In the genomic region with DNA sequence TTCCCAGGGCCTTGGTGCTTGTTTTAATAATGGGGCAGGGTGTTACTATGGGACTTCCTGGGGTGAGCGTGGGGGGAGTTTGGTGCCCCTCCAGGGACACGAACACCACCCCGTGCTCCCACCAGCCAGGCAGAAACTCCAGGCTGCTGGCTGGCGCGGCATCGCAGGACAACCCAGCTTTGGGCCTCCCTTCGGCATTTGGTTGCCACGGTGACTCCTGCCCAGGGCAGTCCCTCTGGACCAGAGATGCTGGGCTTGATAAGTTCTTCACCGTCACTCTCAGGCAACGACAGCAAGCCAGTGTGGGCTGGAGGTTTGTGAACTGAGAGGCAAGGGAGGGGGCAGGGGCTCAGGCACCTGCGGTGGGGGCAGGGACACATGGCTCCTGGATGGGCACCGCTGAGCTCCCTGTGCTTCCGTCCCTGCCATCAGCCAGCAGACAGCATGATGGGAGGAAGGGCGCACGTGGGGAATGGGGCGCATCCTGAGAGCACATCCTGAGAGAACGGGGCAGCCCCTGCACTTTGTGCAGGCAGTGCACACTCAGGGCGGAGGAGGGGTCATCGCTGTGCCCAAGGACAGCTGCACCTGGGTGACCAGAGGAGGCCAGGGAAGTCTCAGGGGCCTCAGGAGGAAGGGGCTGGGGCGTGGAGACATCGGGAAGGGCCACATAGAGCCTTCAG, we compare ENCODE assay signal across 9 cellular contexts.
DNase-seq lines count a peak whose midpoint lies in the region; ATAC-seq and TF ChIP-seq lines count a peak whose summit lies in the region.
"Had no signal": no experiment of that assay in that cellular context is flagged by ENCODE, and none has a peak within 500 bp of the region (broad histone marks: within the 10 kb centered on the region; RNA-seq: fewer than 3 reads in every experiment).

No MANE protein-coding gene starts in this region.

- no peak overlapping the region for H3K4ac ChIP-seq in trophoblast cell (ENCODE audit: low read depth, low read length)

- no peak overlapping the region for H2BK12ac ChIP-seq in trophoblast cell (ENCODE audit: low read length)

- no peak overlapping the region for H4K12ac ChIP-seq in trophoblast cell (ENCODE audit: low read depth, low read length)

- no peak overlapping the region for H3K14ac ChIP-seq in trophoblast cell (ENCODE audit: low read length)

- no peaks in the 10 kb centered on the region for H3K36me3 ChIP-seq in OCI-LY3 (replicated peaks; ENCODE audit: low read depth, low read length)
- no peaks in the 10 kb centered on the region for H3K36me3 ChIP-seq in fibroblast of lung (ENCODE audit: control insufficient read depth, insufficient read depth, low read length)
- H3K36me3 ChIP-seq in trophoblast cell (ENCODE audit: control insufficient read depth in 1 of 2, insufficient read depth in 2 of 2, low read length in 2 of 2): peaks cover 2% of the 10 kb centered on the region in 2 experiments
- H3K36me3 ChIP-seq in MM.1S (replicated peaks; ENCODE audit: insufficient read depth, low read length): no peaks in the 10 kb centered on the region
- H3K36me3 ChIP-seq: thyroid gland had no signal

- H3K79me2 ChIP-seq in OCI-LY3 (ENCODE audit: low read length) (no peaks in the 10 kb centered on the region), fibroblast of lung (ENCODE audit: control insufficient read depth, insufficient read depth, low read length) (no peaks in the 10 kb centered on the region), trophoblast cell (ENCODE audit: control insufficient read depth, insufficient read depth, low read length, poor library complexity) (no peaks in the 10 kb centered on the region), MM.1S (ENCODE audit: low read length) (no peaks in the 10 kb centered on the region)

- peak; percentile 29 to 45 for DNase-seq in activated T-cell treated with anti-CD3 and anti-CD28 coated beads, Interleukin-2, amount 50 U/mL, for 48 hours
- DNase-seq in activated T-cell treated with anti-CD3 and anti-CD28 coated beads for 4 hours: no peak
- DNase-seq in fibroblast of lung (ENCODE audit: low read depth in 2 of 2): peak; percentile 23 to 39
- DNase-seq in trophoblast cell: peak; percentile 85 to 89
- no peak for DNase-seq in NCI-H1436 treated with DMSO at 0.1 percent for 48 hours (lab: John Stamatoyannopoulos, UW)
- DNase-seq in MM.1S: no peak

- no CpG with 5 or more reads among the region's 21 CpGs for WGBS in trophoblast cell (ENCODE audit: extremely low coverage, insufficient coverage, insufficient read length)

- H2AFZ ChIP-seq in OCI-LY3 (ENCODE audit: low read depth, low read length): no peak overlapping the region
- H2AFZ ChIP-seq in fibroblast of lung (ENCODE audit: low read length): no peak overlapping the region
- H2AFZ ChIP-seq in trophoblast cell (ENCODE audit: insufficient read depth, low read length, poor library complexity): no peak overlapping the region
- H2AFZ ChIP-seq in MM.1S (ENCODE audit: low read length): no peak overlapping the region

- no peak for ATAC-seq in GM21367 (IDR thresholded peaks at IDR 0.05; ENCODE audit: unreplicated experiment)

- H3K9me3 ChIP-seq in OCI-LY3 (ENCODE audit: insufficient read depth, low read length) (no peaks in the 10 kb centered on the region), fibroblast of lung (ENCODE audit: control insufficient read depth, insufficient read depth, low read depth, low read length) (no peaks in the 10 kb centered on the region), trophoblast cell (ENCODE audit: insufficient read depth, low read depth, low read length) (no peaks in the 10 kb centered on the region), MM.1S (replicated peaks; ENCODE audit: insufficient read depth, low read length) (no peaks in the 10 kb centered on the region)
- H3K9me3 ChIP-seq: thyroid gland had no signal

- no peak overlapping the region for H3K18ac ChIP-seq in trophoblast cell (ENCODE audit: low read length)

- H2BK120ac ChIP-seq in trophoblast cell (ENCODE audit: insufficient read depth, low read length, poor library complexity): no peak overlapping the region

- no peak overlapping the region for H3K27ac ChIP-seq in OCI-LY3 (ENCODE audit: low read length)
- H3K27ac ChIP-seq in fibroblast of lung (ENCODE audit: insufficient read depth, low read length): no peak overlapping the region
- no peak overlapping the region for H3K27ac ChIP-seq in trophoblast cell (ENCODE audit: low read depth, low read length)
- no peak overlapping the region for H3K27ac ChIP-seq in MM.1S (ENCODE audit: low read length)
- H3K27ac ChIP-seq: thyroid gland had no signal

- H2BK5ac ChIP-seq in trophoblast cell (ENCODE audit: low read depth, low read length, poor library complexity): no peak overlapping the region

- H3K9me2 ChIP-seq in MM.1S (replicated peaks; ENCODE audit: insufficient read depth, low read length): no peaks in the 10 kb centered on the region

- TF ChIP-seq CTCF in OCI-LY3 (IDR thresholded peaks at IDR 0.05; ENCODE audit: low read depth, low read length) (no peak), fibroblast of lung (conservative IDR thresholded peaks at IDR 0.05 in 1 of 2, IDR thresholded peaks at IDR 0.05 in 1 of 2; ENCODE audit: low read depth in 1 of 2, low read length in 2 of 2) (no peak), MM.1S (IDR thresholded peaks at IDR 0.05; ENCODE audit: low read length) (no peak)

- peak overlapping the region; percentile 72 for H3K4me2 ChIP-seq in OCI-LY3 (ENCODE audit: low read length)
- H3K4me2 ChIP-seq in fibroblast of lung (ENCODE audit: extremely low read depth, insufficient read depth, low read length): no peak overlapping the region
- H3K4me2 ChIP-seq in trophoblast cell (ENCODE audit: low read length): no peak overlapping the region
- H3K4me2 ChIP-seq in MM.1S (ENCODE audit: low read depth, low read length): no peak overlapping the region

- no peaks in the 10 kb centered on the region for H3K79me1 ChIP-seq in trophoblast cell (ENCODE audit: low read length)

- peak overlapping the region; percentile 56 for H3K4me3 ChIP-seq in OCI-LY3 (ENCODE audit: low read length)
- H3K4me3 ChIP-seq in fibroblast of lung (replicated peaks in 1 of 4; ENCODE audit: control extremely low read depth in 1 of 4, insufficient read depth in 1 of 4, low read depth in 3 of 4, low read length in 4 of 4): no peak overlapping the region
- H3K4me3 ChIP-seq in trophoblast cell (ENCODE audit: low read depth, low read length): no peak overlapping the region
- no peak overlapping the region for H3K4me3 ChIP-seq in MM.1S (ENCODE audit: low read length)
- H3K4me3 ChIP-seq: thyroid gland had no signal

- H3K27me3 ChIP-seq in OCI-LY3 (ENCODE audit: low read depth, low read length) (peaks cover 7% of the 10 kb centered on the region; the same call in 1 of the 2 replicates), fibroblast of lung (ENCODE audit: control insufficient read depth, insufficient read depth, low read length) (peaks cover 3% of the 10 kb centered on the region), trophoblast cell (ENCODE audit: insufficient read depth, low read length) (no peaks in the 10 kb centered on the region), MM.1S (replicated peaks; ENCODE audit: insufficient read depth, low read length) (peaks cover 39% of the 10 kb centered on the region)
- H3K27me3 ChIP-seq: thyroid gland had no signal

- H3K23ac ChIP-seq in trophoblast cell (ENCODE audit: low read length): no peak overlapping the region

- H3K4me1 ChIP-seq in OCI-LY3 (ENCODE audit: low read length): peaks cover 23% of the 10 kb centered on the region
- H3K4me1 ChIP-seq in fibroblast of lung (ENCODE audit: control insufficient read depth, extremely low read depth, insufficient read depth, low read length): peaks cover 16% of the 10 kb centered on the region
- H3K4me1 ChIP-seq in trophoblast cell (ENCODE audit: control insufficient read depth in 1 of 2, insufficient read depth in 2 of 2, low read length in 2 of 2): peaks cover 0 to 2% of the 10 kb centered on the region in 2 experiments
- H3K4me1 ChIP-seq in MM.1S (ENCODE audit: low read length): peaks cover 5% of the 10 kb centered on the region

- H4K20me1 ChIP-seq in OCI-LY3 (ENCODE audit: insufficient read depth, low read length): no peaks in the 10 kb centered on the region; the same call in 1 of the 2 replicates
- H4K20me1 ChIP-seq in fibroblast of lung (ENCODE audit: control insufficient read depth, extremely low read depth, insufficient read depth, low read length): no peaks in the 10 kb centered on the region
- no peaks in the 10 kb centered on the region for H4K20me1 ChIP-seq in MM.1S (ENCODE audit: insufficient read depth, low read length)

- H3F3A ChIP-seq in MM.1S (ENCODE audit: insufficient read depth, low read length): no peaks in the 10 kb centered on the region

- no peak overlapping the region for H2AK5ac ChIP-seq in trophoblast cell (ENCODE audit: low read length)

- H3K9ac ChIP-seq in OCI-LY3 (ENCODE audit: low read length) (peak overlapping the region; percentile 30; the same call in 1 of the 2 replicates), fibroblast of lung (ENCODE audit: insufficient read depth, low read length) (peak overlapping the region; percentile 4), trophoblast cell (ENCODE audit: low read length) (no peak overlapping the region), MM.1S (ENCODE audit: low read length) (no peak overlapping the region)

- H4K8ac ChIP-seq in trophoblast cell (ENCODE audit: low read depth, low read length): no peak overlapping the region

- no peak overlapping the region for H4K91ac ChIP-seq in trophoblast cell (ENCODE audit: low read depth, low read length)

Comparison
In these comparisons a context has a peak if more than half of its experiments do, and no peak if none do; other contexts are left out.
1. DNase-seq: peak in activated T-cell treated with anti-CD3 and anti-CD28 coated beads, Interleukin-2, amount 50 U/mL, for 48 hours (2 of 2), fibroblast of lung (2 of 2) and trophoblast cell (2 of 2); none in activated T-cell treated with anti-CD3 and anti-CD28 coated beads for 4 hours (single experiment), NCI-H1436 treated with DMSO at 0.1 percent for 48 hours (single experiment) and MM.1S (single experiment).
2. H3K9ac ChIP-seq: peak in OCI-LY3 (single experiment) and fibroblast of lung (single experiment); none in trophoblast cell (single experiment) and MM.1S (single experiment).